8 cellular contexts compared by ENCODE assay signal in the genomic region with DNA sequence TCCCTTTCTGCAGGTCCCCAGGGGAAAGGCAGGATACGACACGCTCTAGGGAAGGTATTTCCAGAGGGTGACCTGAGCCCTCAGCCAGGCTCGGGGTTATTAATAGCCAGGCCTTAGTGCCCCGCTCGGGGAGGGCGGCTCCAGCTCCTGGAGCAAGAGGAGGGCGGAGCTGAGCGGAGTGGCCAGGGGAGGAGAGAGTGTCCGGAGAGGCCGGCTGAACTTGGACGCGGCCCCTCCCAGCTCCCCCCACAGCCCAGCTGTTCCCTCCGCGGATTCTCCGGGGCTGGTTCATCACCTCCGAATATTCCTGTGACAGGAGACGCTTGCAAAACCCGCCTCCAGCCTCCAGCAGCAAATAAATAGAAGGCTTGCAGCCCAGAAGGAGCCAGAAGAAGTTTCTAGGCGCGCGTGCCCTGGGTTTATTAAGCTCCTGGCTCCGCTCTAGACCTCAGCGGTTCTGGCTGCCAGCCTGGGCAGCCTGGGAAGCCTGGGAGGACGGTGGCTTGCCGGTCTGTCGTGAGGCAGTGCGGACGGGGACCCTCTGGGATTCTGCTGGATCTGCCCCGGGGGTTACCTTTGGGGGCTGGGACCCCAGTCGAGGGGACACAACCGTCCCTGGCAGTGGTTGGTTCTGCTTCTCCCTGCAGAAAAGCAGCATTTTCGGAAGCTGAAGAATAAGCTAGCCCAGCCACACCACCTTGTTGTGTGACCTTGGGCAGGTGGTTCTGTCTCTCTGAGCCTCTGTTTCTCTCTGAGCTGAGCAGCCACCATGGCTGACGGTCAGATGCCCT. TPM values are rescaled to one million over a fixed set of nuclear protein-coding genes. Genes with fewer than 3 reads are reported as not detected.
DNase-seq lines count a peak whose midpoint lies in the region; ATAC-seq and TF ChIP-seq lines count a peak whose summit lies in the region.

A gene with protein sequence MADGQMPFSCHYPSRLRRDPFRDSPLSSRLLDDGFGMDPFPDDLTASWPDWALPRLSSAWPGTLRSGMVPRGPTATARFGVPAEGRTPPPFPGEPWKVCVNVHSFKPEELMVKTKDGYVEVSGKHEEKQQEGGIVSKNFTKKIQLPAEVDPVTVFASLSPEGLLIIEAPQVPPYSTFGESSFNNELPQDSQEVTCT (plus strand): TSS at position 388 of the 791 bp plus-strand sequence. CDS start 382 bp downstream, at position 770.

- H3K36me3 ChIP-seq in BE2C, result no peaks in the 10 kb centered on the region
- no peaks in the 10 kb centered on the region for H3K36me3 ChIP-seq in colonic mucosa

- H3K4me1 ChIP-seq in BE2C (no peaks in the 10 kb centered on the region), colonic mucosa (no peaks in the 10 kb centered on the region)

- H3K27me3 ChIP-seq in BE2C (no peaks in the 10 kb centered on the region), colonic mucosa (no peaks in the 10 kb centered on the region)

- DNase-seq in BE2C (peak; percentile 55), NCI-H2196 (lab: John Stamatoyannopoulos, UW; ENCODE audit: unreplicated experiment) (peak; percentile 42), colonic mucosa (peak; percentile 57), left colon (peak; percentile 56 to 83), superior temporal gyrus (ENCODE audit: extremely low spot score) (peak; percentile 43), NAMALWA (ENCODE audit: low spot score) (no peak), SKM-1 treated with dmso at 0.1 percent for 144 hours (lab: John Stamatoyannopoulos, UW; ENCODE audit: unreplicated experiment) (no peak), NCI-H128 (lab: John Stamatoyannopoulos, UW; ENCODE audit: unreplicated experiment) (no peak)

- H3K27ac ChIP-seq in colonic mucosa, result peak within 1 kb of the TSS; percentile 57

- H3K4me3 ChIP-seq in BE2C (ENCODE audit: low read depth, low read length), result peak within 1 kb of the TSS; percentile 58
- peak within 1 kb of the TSS; percentile 28 for H3K4me3 ChIP-seq in colonic mucosa

- peak within 1 kb of the TSS; percentile 48 to 68 for H3K9ac ChIP-seq in colonic mucosa (ENCODE audit: low read depth in 2 of 2, low read length in 2 of 2)

- peak; percentile 43 for ATAC-seq in left colon

- H3K9me3 ChIP-seq in BE2C (no peaks in the 10 kb centered on the region), colonic mucosa (no peaks in the 10 kb centered on the region)

- intact Hi-C loops in colonic mucosa (cut with DNase I), result no loop called here
- intact Hi-C loops in left colon (cut with DNase I, micrococcal nuclease), result no loop called here

- no peak for TF ChIP-seq CTCF in BE2C (IDR thresholded peaks at IDR 0.05; ENCODE audit: low read depth, low read length)
- no peak for TF ChIP-seq CTCF in colonic mucosa (IDR thresholded peaks at IDR 0.05)

RNA-seq across cellular contexts. Expression of the gene that starts here (rescaled TPM):
- 1.8 TPM for polyA plus RNA-seq in BE2C (2012; ENCODE audit: insufficient read depth, insufficient read length, low read depth)
- total RNA-seq in colonic mucosa (10 to 100 TPM in 1 of 2 donors, 1 to 10 TPM in 1; 1.4 to 30.8 TPM), left colon (10 to 100 TPM in 1 of 2 donors, 1 to 10 TPM in 1; 3.5 to 32.4 TPM)

Comparison
In these comparisons a context has a peak if more than half of its experiments do, and no peak if none do; other contexts are left out.
1. DNase-seq: peak in BE2C (single experiment), NCI-H2196 (single experiment), colonic mucosa (single experiment), left colon (2 of 2) and superior temporal gyrus (single experiment); none in NAMALWA (single experiment), SKM-1 treated with dmso at 0.1 percent for 144 hours (single experiment) and NCI-H128 (single experiment).